1 cellular context compared by ENCODE assay signal in the genomic region with DNA sequence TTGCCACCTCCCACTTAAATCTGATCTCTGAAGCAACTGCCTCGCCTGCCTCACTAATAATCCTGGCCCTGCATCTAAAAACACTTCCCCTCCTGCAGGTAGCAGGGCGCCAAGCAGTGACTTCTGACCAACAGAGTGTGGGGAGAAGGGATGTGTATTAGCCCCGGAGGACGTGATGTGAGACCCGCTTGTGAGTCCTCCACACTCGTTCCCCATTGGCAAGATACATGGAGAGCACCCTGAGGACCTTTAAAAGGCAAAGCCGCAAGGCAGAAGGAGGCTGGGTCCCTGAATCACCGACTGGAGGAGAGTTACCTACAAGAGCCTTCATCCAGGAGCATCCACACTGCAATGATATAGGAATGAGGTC.
TF ChIP-seq lines count a peak whose summit lies in the region.

No MANE protein-coding gene starts in this region.

TF ChIP-seq in A549, 52 proteins besides CTCF, POLR2A, EP300 and RAD21:
- no peak for TF ChIP-seq CHD4 (IDR thresholded peaks at IDR 0.05; ENCODE audit: borderline replicate concordance)
- TF ChIP-seq, protein P1, sequence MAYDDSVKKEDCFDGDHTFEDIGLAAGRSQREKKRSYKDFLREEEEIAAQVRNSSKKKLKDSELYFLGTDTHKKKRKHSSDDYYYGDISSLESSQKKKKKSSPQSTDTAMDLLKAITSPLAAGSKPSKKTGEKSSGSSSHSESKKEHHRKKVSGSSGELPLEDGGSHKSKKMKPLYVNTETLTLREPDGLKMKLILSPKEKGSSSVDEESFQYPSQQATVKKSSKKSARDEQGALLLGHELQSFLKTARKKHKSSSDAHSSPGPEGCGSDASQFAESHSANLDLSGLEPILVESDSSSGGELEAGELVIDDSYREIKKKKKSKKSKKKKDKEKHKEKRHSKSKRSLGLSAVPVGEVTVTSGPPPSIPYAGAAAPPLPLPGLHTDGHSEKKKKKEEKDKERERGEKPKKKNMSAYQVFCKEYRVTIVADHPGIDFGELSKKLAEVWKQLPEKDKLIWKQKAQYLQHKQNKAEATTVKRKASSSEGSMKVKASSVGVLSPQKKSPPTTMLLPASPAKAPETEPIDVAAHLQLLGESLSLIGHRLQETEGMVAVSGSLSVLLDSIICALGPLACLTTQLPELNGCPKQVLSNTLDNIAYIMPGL (CRISPR knock-in tag; IDR thresholded peaks at IDR 0.05; ENCODE audit: borderline replicate concordance), result no peak
- no peak for TF ChIP-seq RFX5 (IDR thresholded peaks at IDR 0.05)
- TF ChIP-seq, protein P2, sequence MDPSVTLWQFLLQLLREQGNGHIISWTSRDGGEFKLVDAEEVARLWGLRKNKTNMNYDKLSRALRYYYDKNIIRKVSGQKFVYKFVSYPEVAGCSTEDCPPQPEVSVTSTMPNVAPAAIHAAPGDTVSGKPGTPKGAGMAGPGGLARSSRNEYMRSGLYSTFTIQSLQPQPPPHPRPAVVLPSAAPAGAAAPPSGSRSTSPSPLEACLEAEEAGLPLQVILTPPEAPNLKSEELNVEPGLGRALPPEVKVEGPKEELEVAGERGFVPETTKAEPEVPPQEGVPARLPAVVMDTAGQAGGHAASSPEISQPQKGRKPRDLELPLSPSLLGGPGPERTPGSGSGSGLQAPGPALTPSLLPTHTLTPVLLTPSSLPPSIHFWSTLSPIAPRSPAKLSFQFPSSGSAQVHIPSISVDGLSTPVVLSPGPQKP (IDR thresholded peaks at IDR 0.05; ENCODE audit: low read depth, low read length), result no peak
- TF ChIP-seq ZC3H11A (IDR thresholded peaks at IDR 0.05), result no peak
- no peak for TF ChIP-seq FOSL2 (IDR thresholded peaks at IDR 0.05)
- TF ChIP-seq FOSL2 (CRISPR knock-in tag; IDR thresholded peaks at IDR 0.05), result no peak
- TF ChIP-seq NPAS2 (CRISPR knock-in tag; IDR thresholded peaks at IDR 0.05; ENCODE audit: borderline replicate concordance), result no peak
- TF ChIP-seq, protein P3, sequence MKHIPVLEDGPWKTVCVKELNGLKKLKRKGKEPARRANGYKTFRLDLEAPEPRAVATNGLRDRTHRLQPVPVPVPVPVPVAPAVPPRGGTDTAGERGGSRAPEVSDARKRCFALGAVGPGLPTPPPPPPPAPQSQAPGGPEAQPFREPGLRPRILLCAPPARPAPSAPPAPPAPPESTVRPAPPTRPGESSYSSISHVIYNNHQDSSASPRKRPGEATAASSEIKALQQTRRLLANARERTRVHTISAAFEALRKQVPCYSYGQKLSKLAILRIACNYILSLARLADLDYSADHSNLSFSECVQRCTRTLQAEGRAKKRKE (CRISPR knock-in tag; IDR thresholded peaks at IDR 0.05; ENCODE audit: low read depth), result no peak
- TF ChIP-seq PHF8 (IDR thresholded peaks at IDR 0.05; ENCODE audit: borderline replicate concordance, low read depth), result no peak
- TF ChIP-seq ZFP36 (IDR thresholded peaks at IDR 0.05; ENCODE audit: borderline replicate concordance, partially characterized antibody), result no peak
- TF ChIP-seq KDM5A (IDR thresholded peaks at IDR 0.05), result no peak
- TF ChIP-seq RCOR1 (IDR thresholded peaks at IDR 0.05; ENCODE audit: low read depth, low read length), result no peak
- TF ChIP-seq MAFK (IDR thresholded peaks at IDR 0.05; ENCODE audit: partially characterized antibody), result no peak
- TF ChIP-seq MYC (IDR thresholded peaks at IDR 0.05; ENCODE audit: borderline replicate concordance, low read length), result no peak
- TF ChIP-seq HDAC2 (IDR thresholded peaks at IDR 0.05), result no peak
- TF ChIP-seq SREBF2 (IDR thresholded peaks at IDR 0.05), result no peak
- no peak for TF ChIP-seq HEYL (CRISPR knock-in tag; IDR thresholded peaks at IDR 0.05)
- TF ChIP-seq CBX2 (IDR thresholded peaks at IDR 0.05; ENCODE audit: borderline replicate concordance, low read depth), result no peak
- no peak for TF ChIP-seq CHD2 (IDR thresholded peaks at IDR 0.05; ENCODE audit: low read length, partially characterized antibody)
